ENCODE assay signal across 10 cellular contexts in genomic region chr9:109906766-109907382, GRCh38.
DNase-seq lines count a peak whose midpoint lies in the region; ATAC-seq, FAIRE-seq and TF ChIP-seq lines count a peak whose summit lies in the region.
"Had no signal": no experiment of that assay in that cellular context is flagged by ENCODE, and none has a peak within 500 bp of the region (broad histone marks: within the 10 kb centered on the region; RNA-seq: fewer than 3 reads in every experiment).

No MANE protein-coding gene starts in this region.

- in situ Hi-C loops in IMR-90 (cut with MboI; ENCODE audit: low sequenced_read_pairs), result no loop called here

- DNase-seq in left ventricle myocardium inferior (no peak), Right ventricle myocardium inferior (ENCODE audit: missing footprints) (no peak), IMR-90 (peak; percentile 71), fibroblast of lung (ENCODE audit: low read depth in 2 of 2) (peak; percentile 35 to 61), D721Med (ENCODE audit: insufficient read length, low spot score) (no peak), activated gamma-delta T cell treated with Interleukin-2 at 50 U/mL for 16 hours (no peak)
- no peak for DNase-seq in activated CD4-positive, alpha-beta T cell treated with anti-CD3 and anti-CD28 coated beads for 1 hour
- no peak for DNase-seq in naive thymus-derived CD4-positive, alpha-beta T cell
- DNase-seq: CD8-positive, alpha-beta memory T cell; KG1 had no signal

- dilution Hi-C loops in IMR-90 (cut with HindIII; ENCODE audit: low sequenced_read_pairs, unreplicated experiment), result no loop called here

- H3K9me1 ChIP-seq in IMR-90 (ENCODE audit: insufficient read depth, low read length), result peaks cover 37% of the 10 kb centered on the region

- peaks cover 0 to 1% (median 0%) of the 10 kb centered on the region in 11 donors for H3K9me3 Mint-ChIP-seq in naive thymus-derived CD4-positive, alpha-beta T cell
- H3K9me3 Mint-ChIP-seq: CD8-positive, alpha-beta memory T cell had no signal

- ATAC-seq in Right ventricle myocardium inferior, result no peak
- peak; percentile 46 for ATAC-seq in IMR-90 (ENCODE audit: low read depth)
- no peak for ATAC-seq in naive thymus-derived CD4-positive, alpha-beta T cell

- TF ChIP-seq RAD21 in IMR-90 (IDR thresholded peaks at IDR 0.05; ENCODE audit: low read length), result peak; percentile 29

- peak overlapping the region; percentile 59 for H2BK5ac ChIP-seq in IMR-90 (ENCODE audit: low read depth, low read length, poor library complexity, severe bottlenecking)

- H3K9ac ChIP-seq in IMR-90 (ENCODE audit: low read depth, low read length), result no peak overlapping the region
- H3K9ac ChIP-seq in fibroblast of lung (ENCODE audit: insufficient read depth, low read length), result no peak overlapping the region

- POLR2A ChIA-PET in IMR-90 (lab: Charles Lee; ENCODE audit: unreplicated experiment), result interaction anchor here (0.6 to 1.2 kb wide), 2 partner anchors 145 to 184 kb away, joined by 3 to 4 read pairs; no protein-coding TSS in a partner anchor
- POLR2A ChIA-PET in naive thymus-derived CD4-positive, alpha-beta T cell (lab: Charles Lee), result interaction anchor here (1.0 kb wide), 1 partner anchor 12 kb away, joined by 3 read pairs; no protein-coding TSS in a partner anchor

- no TSS peak for BruUV-seq in IMR-90 (replicated peaks; lab: Mats Ljungman, UMichigan)

- 33% methylated on average over 1 of the region's 2 CpGs; no CpG with 5 or more reads in 1 of the 2 experiments for WGBS in IMR-90 (ENCODE audit: extremely low coverage in 2 of 2, insufficient read length in 1 of 2), 2 experiments

- H3K27ac ChIP-seq in left ventricle myocardium inferior (replicated peaks) (peak overlapping the region; percentile 85), IMR-90 (ENCODE audit: insufficient read depth, low read length) (peak overlapping the region; percentile 76; the same call in 1 of the 2 replicates), fibroblast of lung (ENCODE audit: insufficient read depth, low read length) (peak overlapping the region; percentile 96)
- no peak overlapping the region for H3K27ac ChIP-seq in naive thymus-derived CD4-positive, alpha-beta T cell (ENCODE audit: low read depth, low read length)

- H3K14ac ChIP-seq in IMR-90 (replicated peaks; ENCODE audit: low read depth, low read length), result peak overlapping the region; percentile 2

- peak overlapping the region; percentile 2 for H2BK20ac ChIP-seq in IMR-90 (ENCODE audit: low read depth, low read length)

- H3K4me2 ChIP-seq in IMR-90 (ENCODE audit: low read depth, low read length), result peak overlapping the region; percentile 6; the same call in 1 of the 2 replicates
- peak overlapping the region; percentile 8 for H3K4me2 ChIP-seq in fibroblast of lung (ENCODE audit: extremely low read depth, insufficient read depth, low read length)

- intact Hi-C loops in left ventricle myocardium inferior (cut with micrococcal nuclease) (loop anchor here (10.0 kb wide), 1 partner anchor 148 kb away; no protein-coding TSS in a partner anchor), Right ventricle myocardium inferior (cut with DNase I) (loop anchor here (2.0 kb wide), 1 partner anchor 142 kb away; no protein-coding TSS in a partner anchor), IMR-90 (cut with micrococcal nuclease) (loop anchor here (1.0 kb wide), 1 partner anchor 246 kb away; no protein-coding TSS in a partner anchor)
- intact Hi-C loops in naive thymus-derived CD4-positive, alpha-beta T cell (cut with micrococcal nuclease), result loop anchor here in 1 of 2 donors (2.0 kb wide), 1 partner anchor 142 kb away; no protein-coding TSS in a partner anchor

- peaks cover 6% of the 10 kb centered on the region for H3K79me2 ChIP-seq in fibroblast of lung (ENCODE audit: control insufficient read depth, insufficient read depth, low read length)

- H3K4me1 Mint-ChIP-seq in naive thymus-derived CD4-positive, alpha-beta T cell, result peaks cover 0 to 23% (median 5%) of the 10 kb centered on the region in 7 donors
- H3K4me1 Mint-ChIP-seq: CD8-positive, alpha-beta memory T cell had no signal

- peak overlapping the region; percentile 79 for H2AK5ac ChIP-seq in IMR-90 (ENCODE audit: low read depth, low read length)

- H2AK9ac ChIP-seq in IMR-90 (replicated peaks; ENCODE audit: low read depth, low read length, poor library complexity), result no peak overlapping the region

- H2BK15ac ChIP-seq in IMR-90 (ENCODE audit: low read depth, low read length), result peak overlapping the region; percentile 42; the same call in 2 of the 3 replicates

- CTCF ChIA-PET in IMR-90 (lab: Yijun Ruan, JAX), result interaction anchor here (1.7 kb wide), 1 partner anchor 151 kb away, joined by 4 read pairs; no protein-coding TSS in a partner anchor
- CTCF ChIA-PET in naive thymus-derived CD4-positive, alpha-beta T cell (lab: Charles Lee), result interaction anchor here (0.6 to 9.4 kb wide), 5 partner anchors 44 to 263 kb away, joined by 5 to 111 read pairs (median 6); no protein-coding TSS in a partner anchor

- H3K27me3 Mint-ChIP-seq in naive thymus-derived CD4-positive, alpha-beta T cell, result no peaks in the 10 kb centered on the region

- no peak overlapping the region for H3K4me3 ChIP-seq in left ventricle myocardium inferior
- no peak overlapping the region for H3K4me3 ChIP-seq in IMR-90 (ENCODE audit: insufficient read depth, low read depth, low read length)
- no peak overlapping the region for H3K4me3 ChIP-seq in fibroblast of lung (replicated peaks in 1 of 4; ENCODE audit: control extremely low read depth in 1 of 4, insufficient read depth in 1 of 4, low read depth in 3 of 4, low read length in 4 of 4)
- H3K4me3 ChIP-seq in naive thymus-derived CD4-positive, alpha-beta T cell (ENCODE audit: low read length), result no peak overlapping the region

- no peaks in the 10 kb centered on the region for H3K36me3 Mint-ChIP-seq in naive thymus-derived CD4-positive, alpha-beta T cell
- H3K36me3 Mint-ChIP-seq: CD8-positive, alpha-beta memory T cell had no signal

- H4K8ac ChIP-seq in IMR-90 (ENCODE audit: low read depth in 2 of 2, low read length in 2 of 2), result peak overlapping the region in 1 of 2 experiments; percentile 75; a peak in 3 of 4 replicates

- H3K79me1 ChIP-seq in IMR-90 (ENCODE audit: low read depth in 1 of 2, low read length in 2 of 2), result peaks cover 30 to 73% of the 10 kb centered on the region in 2 experiments

- peaks cover 97% of the 10 kb centered on the region for H3K4me1 ChIP-seq in left ventricle myocardium inferior
- peaks cover 28% of the 10 kb centered on the region for H3K4me1 ChIP-seq in IMR-90 (ENCODE audit: control insufficient read depth, insufficient read depth, low read length)
- peaks cover 37% of the 10 kb centered on the region for H3K4me1 ChIP-seq in fibroblast of lung (ENCODE audit: control insufficient read depth, extremely low read depth, insufficient read depth, low read length)
- no peaks in the 10 kb centered on the region for H3K4me1 ChIP-seq in naive thymus-derived CD4-positive, alpha-beta T cell (ENCODE audit: control insufficient read depth in 2 of 2, insufficient read depth in 2 of 2, low read length in 2 of 2)

- H3K4ac ChIP-seq in IMR-90 (ENCODE audit: low read depth, low read length), result peak overlapping the region; percentile 10

- no peak for TF ChIP-seq POLR2A in IMR-90 (IDR thresholded peaks at IDR 0.05; ENCODE audit: low read depth, low read length)

- H4K5ac ChIP-seq in IMR-90 (ENCODE audit: low read depth, low read length), result peak overlapping the region; percentile 33

- peak overlapping the region; percentile 21; the same call in 1 of the 2 replicates for H3K56ac ChIP-seq in IMR-90 (ENCODE audit: extremely low read depth, insufficient read depth, low read length)

- peak overlapping the region; percentile 90 for H2BK120ac ChIP-seq in IMR-90 (ENCODE audit: low read depth, low read length)

- no peak for TF ChIP-seq CTCF in left ventricle myocardium inferior (IDR thresholded peaks at IDR 0.05; ENCODE audit: borderline replicate concordance)
- peak; percentile 27; the same call in 1 of the 2 replicates for TF ChIP-seq CTCF in IMR-90 (conservative IDR thresholded peaks at IDR 0.05; ENCODE audit: low read depth, low read length)
- no peak for TF ChIP-seq CTCF in fibroblast of lung (conservative IDR thresholded peaks at IDR 0.05 in 1 of 2, IDR thresholded peaks at IDR 0.05 in 1 of 2; ENCODE audit: low read depth in 1 of 2, low read length in 2 of 2)
- no peak for TF ChIP-seq CTCF in D721Med (IDR thresholded peaks at IDR 0.05; ENCODE audit: insufficient read depth, missing control alignments)

- H3K9me3 ChIP-seq in left ventricle myocardium inferior (replicated peaks) (no peaks in the 10 kb centered on the region), IMR-90 (ENCODE audit: control insufficient read depth, insufficient read depth, low read length) (no peaks in the 10 kb centered on the region), fibroblast of lung (ENCODE audit: control insufficient read depth, insufficient read depth, low read depth, low read length) (no peaks in the 10 kb centered on the region)
- no peaks in the 10 kb centered on the region for H3K9me3 ChIP-seq in naive thymus-derived CD4-positive, alpha-beta T cell (ENCODE audit: control insufficient read depth in 2 of 3, low read length in 3 of 3)

- H3K27ac Mint-ChIP-seq in naive thymus-derived CD4-positive, alpha-beta T cell, result peak overlapping the region in 1 of 9 donors; percentile 1
- H3K27ac Mint-ChIP-seq: CD8-positive, alpha-beta memory T cell had no signal

- H4K20me1 ChIP-seq in IMR-90 (ENCODE audit: insufficient read depth, low read length) (peaks cover 12% of the 10 kb centered on the region), fibroblast of lung (ENCODE audit: control insufficient read depth, extremely low read depth, insufficient read depth, low read length) (no peaks in the 10 kb centered on the region)

- no peaks in the 10 kb centered on the region for H3K27me3 ChIP-seq in left ventricle myocardium inferior (ENCODE audit: low read depth)
- H3K27me3 ChIP-seq in IMR-90 (ENCODE audit: control insufficient read depth, insufficient read depth, low read length), result no peaks in the 10 kb centered on the region
- H3K27me3 ChIP-seq in fibroblast of lung (ENCODE audit: control insufficient read depth, insufficient read depth, low read length), result no peaks in the 10 kb centered on the region
- H3K27me3 ChIP-seq in naive thymus-derived CD4-positive, alpha-beta T cell (ENCODE audit: control insufficient read depth in 2 of 2, insufficient read depth in 2 of 2, low read length in 2 of 2), result no peaks in the 10 kb centered on the region

- no peak overlapping the region for H2AFZ ChIP-seq in IMR-90 (replicated peaks; ENCODE audit: low read length, poor library complexity)
- no peak overlapping the region for H2AFZ ChIP-seq in fibroblast of lung (ENCODE audit: low read length)

- H3K36me3 ChIP-seq in left ventricle myocardium inferior (no peaks in the 10 kb centered on the region), IMR-90 (ENCODE audit: control insufficient read depth, insufficient read depth, low read length) (no peaks in the 10 kb centered on the region), fibroblast of lung (ENCODE audit: control insufficient read depth, insufficient read depth, low read length) (no peaks in the 10 kb centered on the region)
- H3K36me3 ChIP-seq in naive thymus-derived CD4-positive, alpha-beta T cell (ENCODE audit: control insufficient read depth in 2 of 3, insufficient read depth in 3 of 3, low read length in 3 of 3), result no peaks in the 10 kb centered on the region

- peak overlapping the region; percentile 79 for H3K18ac ChIP-seq in IMR-90 (ENCODE audit: low read depth, low read length)

- peak overlapping the region; percentile 71 for H4K91ac ChIP-seq in IMR-90 (ENCODE audit: insufficient read depth, low read depth, low read length)

- H3K23ac ChIP-seq in IMR-90 (ENCODE audit: low read depth, low read length), result peak overlapping the region; percentile 1

- no peak for FAIRE-seq in D721Med (lab: Jason Lieb, UNC)

- H3K4me3 Mint-ChIP-seq in naive thymus-derived CD4-positive, alpha-beta T cell, result no peak overlapping the region
- H3K4me3 Mint-ChIP-seq: CD8-positive, alpha-beta memory T cell had no signal

Comparison
In these comparisons a context has a peak if more than half of its experiments do, and no peak if none do; other contexts are left out.
1. DNase-seq: peak in IMR-90 (single experiment) and fibroblast of lung (2 of 2); none in left ventricle myocardium inferior (single experiment), Right ventricle myocardium inferior (single experiment), D721Med (single experiment), activated gamma-delta T cell treated with Interleukin-2 at 50 U/mL for 16 hours (single experiment), activated CD4-positive, alpha-beta T cell treated with anti-CD3 and anti-CD28 coated beads for 1 hour (single experiment) and naive thymus-derived CD4-positive, alpha-beta T cell (0 of 9).